In genomic region chr6:3457710-3458605, GRCh38 we compare ENCODE assay signal across 8 cellular contexts. TPM values are rescaled to one million over a fixed set of nuclear protein-coding genes. Genes with fewer than 3 reads are reported as not detected.
DNase-seq lines count a peak whose midpoint lies in the region; ATAC-seq lines count a peak whose summit lies in the region.

No MANE protein-coding gene starts in this region.

- no peaks in the 10 kb centered on the region for H3K9me3 ChIP-seq in ES-I3 (ENCODE audit: control insufficient read depth, insufficient read depth, low read length)
- H3K9me3 ChIP-seq in adipocyte (ENCODE audit: control insufficient read depth, low read length): no peaks in the 10 kb centered on the region

- peak overlapping the region; percentile 52 for H3K9ac ChIP-seq in ES-I3 (ENCODE audit: low read depth, low read length)
- H3K9ac ChIP-seq in adipocyte (ENCODE audit: low read length): peak overlapping the region; percentile 55

- DNase-seq in NCI-H2196 (lab: John Stamatoyannopoulos, UW; ENCODE audit: unreplicated experiment) (peak; percentile 79), adipocyte (ENCODE audit: low read depth) (peak; percentile 58), left ventricle myocardium superior (peak; percentile 57), pons (ENCODE audit: low spot score) (peak; percentile 84), epidermal melanocyte (ENCODE audit: insufficient read length, low spot score) (no peak), D341Med (ENCODE audit: low spot score) (no peak)

- peaks cover 18% of the 10 kb centered on the region for H3K4me1 ChIP-seq in ES-I3 (ENCODE audit: insufficient read depth, low read length)
- H3K4me1 ChIP-seq in adipocyte (ENCODE audit: control insufficient read depth, insufficient read depth, low read length): peaks cover 30% of the 10 kb centered on the region

- no peaks in the 10 kb centered on the region for H3K36me3 ChIP-seq in ES-I3 (ENCODE audit: insufficient read depth, low read length)
- no peaks in the 10 kb centered on the region for H3K36me3 ChIP-seq in adipocyte (ENCODE audit: control insufficient read depth, insufficient read depth, low read length, severe bottlenecking)

- H3K27me3 ChIP-seq in adipocyte (replicated peaks; ENCODE audit: control insufficient read depth, insufficient read depth, low read length): no peaks in the 10 kb centered on the region

- intact Hi-C loops in left ventricle myocardium superior (cut with micrococcal nuclease): no loop called here

- ATAC-seq in left ventricle myocardium superior: peak; percentile 76
- no peak for ATAC-seq in GM21381 (IDR thresholded peaks at IDR 0.05; ENCODE audit: unreplicated experiment)

- H3K4me3 ChIP-seq in adipocyte (ENCODE audit: low read length): peak overlapping the region; percentile 78

RNA-seq across cellular contexts. Expression of gene SLC22A23, which starts 1.1 kb away (rescaled TPM):
- total RNA-seq in left ventricle myocardium superior: 7.1 TPM

Comparison
In these comparisons a context has a peak if more than half of its experiments do, and no peak if none do; other contexts are left out.
1. DNase-seq: peak in NCI-H2196 (single experiment), adipocyte (single experiment), left ventricle myocardium superior (single experiment) and pons (single experiment); none in epidermal melanocyte (single experiment) and D341Med (single experiment).